Comparison of ENCODE assay signal across 6 cellular contexts in the genomic region with DNA sequence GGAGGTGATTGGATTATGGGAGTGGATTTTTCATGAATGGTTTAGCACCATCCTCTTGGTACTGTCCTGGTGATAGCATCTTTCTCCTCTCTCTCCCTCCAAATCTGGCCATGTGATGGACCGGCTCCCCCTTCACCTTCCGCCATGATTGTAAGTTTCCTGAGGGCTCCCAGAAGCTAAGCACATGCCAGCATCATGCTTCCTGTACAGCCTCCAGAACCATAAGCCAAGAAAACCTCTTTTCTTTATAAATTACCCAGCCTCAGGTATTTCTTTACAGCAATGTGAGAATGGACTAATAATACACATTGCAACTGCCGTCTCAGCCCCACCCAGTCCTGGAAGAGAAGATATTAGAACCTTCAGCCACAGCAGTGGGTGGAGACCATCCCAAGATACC.
"Had no signal": no experiment of that assay in that cellular context is flagged by ENCODE, and none has a peak within 500 bp of the region (broad histone marks: within the 10 kb centered on the region; RNA-seq: fewer than 3 reads in every experiment).

No MANE protein-coding gene starts in this region.

- DNase-seq: IMR-90, KBM-7 had no signal

- H3K27ac Mint-ChIP-seq: IgD-negative memory B cell had no signal

- H3K27ac ChIP-seq: HL-60 had no signal

- H3K4me3 Mint-ChIP-seq: IgD-negative memory B cell had no signal

- H3K27me3 Mint-ChIP-seq: IgD-negative memory B cell had no signal

- H3K36me3 Mint-ChIP-seq: IgD-negative memory B cell had no signal

- FAIRE-seq: HepG2, HTR-8/SVneo had no signal

- H3K4me1 Mint-ChIP-seq: IgD-negative memory B cell had no signal

- ATAC-seq: HepG2 had no signal
